In genomic region chr16:30561212-30561816, GRCh38 we compare ENCODE assay signal across 6 cellular contexts. TPM values are rescaled to one million over a fixed set of nuclear protein-coding genes. Genes with fewer than 3 reads are reported as not detected.
DNase-seq lines count a peak whose midpoint lies in the region; ATAC-seq and TF ChIP-seq lines count a peak whose summit lies in the region.

No MANE protein-coding gene starts in this region.

- H3K9me3 ChIP-seq in HUES6 (ENCODE audit: control insufficient read depth, insufficient read depth, low read depth, low read length): no peaks in the 10 kb centered on the region
- H3K9me3 ChIP-seq in prostate gland: no peaks in the 10 kb centered on the region

- no peak for TF ChIP-seq CTCF in prostate gland (IDR thresholded peaks at IDR 0.05)

- H3K27me3 ChIP-seq in HUES6 (ENCODE audit: control insufficient read depth, insufficient read depth, low read length): no peaks in the 10 kb centered on the region
- no peaks in the 10 kb centered on the region for H3K27me3 ChIP-seq in prostate gland (replicated peaks; ENCODE audit: insufficient read depth)

- ATAC-seq in GM19455 (IDR thresholded peaks at IDR 0.05; ENCODE audit: unreplicated experiment): no peak

- TF ChIP-seq POLR2A in prostate gland (IDR thresholded peaks at IDR 0.05): no peak

- intact Hi-C loops in prostate gland (cut with DNase I): no loop called here

- no peak overlapping the region for H3K9ac ChIP-seq in HUES6 (ENCODE audit: low read length)

- H3K36me3 ChIP-seq in HUES6 (ENCODE audit: control insufficient read depth, insufficient read depth, low read length) (no peaks in the 10 kb centered on the region), prostate gland (no peaks in the 10 kb centered on the region)

- H3K4me3 ChIP-seq in HUES6 (ENCODE audit: low read depth, low read length) (peak overlapping the region; percentile 45; the same call in 1 of the 2 replicates), prostate gland (peak overlapping the region; percentile 14 to 33)

- DNase-seq in dermis blood vessel endothelial cell: peak; percentile 53
- DNase-seq in prostate gland (ENCODE audit: low spot score): no peak
- no peak for DNase-seq in ecto neural progenitor cell (ENCODE audit: low spot score)
- no peak for DNase-seq in HUDEP-2 (lab: John Stamatoyannopoulos, UW; ENCODE audit: unreplicated experiment in 76 of 76)

- WGBS in prostate gland: 21% methylated on average over 45 of the region's 45 CpGs

- H3K4me1 ChIP-seq in HUES6 (ENCODE audit: control insufficient read depth, insufficient read depth, low read length): peaks cover 5% of the 10 kb centered on the region; the same call in 1 of the 2 replicates
- H3K4me1 ChIP-seq in prostate gland (replicated peaks): no peaks in the 10 kb centered on the region

- H3K27ac ChIP-seq in HUES6 (ENCODE audit: low read depth, low read length) (no peak overlapping the region), prostate gland (peak overlapping the region in 1 of 2 donors; percentile 6)

RNA-seq across cellular contexts. Expression of gene ZNF764, which starts 3.1 kb away (rescaled TPM):
- total RNA-seq in dermis blood vessel endothelial cell (4.4 and 4.8 TPM in 2 replicates), prostate gland (10 to 100 TPM; 15.7 to 22.5 TPM)

RNA-seq across cellular contexts. Expression of gene ZNF688, which starts 10.2 kb away (rescaled TPM):
- total RNA-seq in dermis blood vessel endothelial cell (10.6 and 10.9 TPM in 2 replicates), prostate gland (10 to 100 TPM; 20.4 to 21.5 TPM)

RNA-seq across cellular contexts. Expression of gene ZNF785, which starts 24.2 kb away (rescaled TPM):
- total RNA-seq in dermis blood vessel endothelial cell: 8.1 and 11.9 TPM in 2 replicates
- total RNA-seq in prostate gland: 10 to 100 TPM; 16.9 to 18.9 TPM

RNA-seq across cellular contexts. Expression of gene ZNF747, which starts 26.7 kb away (rescaled TPM):
- total RNA-seq in dermis blood vessel endothelial cell (8.7 and 9.3 TPM in 2 replicates), prostate gland (10 to 100 TPM; 15.8 to 22.6 TPM)

RNA-seq across cellular contexts. Expression of gene ZNF768, which starts 34.9 kb away (rescaled TPM):
- total RNA-seq in dermis blood vessel endothelial cell (18.6 and 21.3 TPM in 2 replicates), prostate gland (10 to 100 TPM; 46.5 to 61.1 TPM)
